8 cellular contexts compared by ENCODE assay signal in genomic region chr2:58046585-58047372, GRCh38. TPM values are rescaled to one million over a fixed set of nuclear protein-coding genes. Genes with fewer than 3 reads are reported as not detected.
DNase-seq lines count a peak whose midpoint lies in the region; ATAC-seq and TF ChIP-seq lines count a peak whose summit lies in the region.

VRK2 (plus strand) TSS chr2:58046806; CDS start chr2:58048832, 2,026 bp downstream.

- CTCF ChIA-PET in CD8-positive, alpha-beta T cell (lab: Charles Lee) = no interaction called here

- intact Hi-C loops in CD8-positive, alpha-beta T cell (cut with DNase I, micrococcal nuclease) = loop anchor here in 1 of 2 experiments (1.0 to 5.0 kb wide), 3 partner anchors 22 to 1841 kb away; partner anchors contain the start of gene FANCL
- intact Hi-C loops in mucosa of descending colon (cut with DNase I, micrococcal nuclease) = no loop called here

- no peak for TF ChIP-seq CTCF in CD8-positive, alpha-beta T cell (IDR thresholded peaks at IDR 0.05)
- TF ChIP-seq CTCF in HL-60 (IDR thresholded peaks at IDR 0.05; ENCODE audit: insufficient read depth, low read length) (no peak), mucosa of descending colon (IDR thresholded peaks at IDR 0.05) (no peak)

- H3K27ac ChIP-seq in CD8-positive, alpha-beta T cell (ENCODE audit: low read depth, low read length) = peak within 1 kb of the TSS; percentile 82
- H3K27ac ChIP-seq in HL-60 (replicated peaks) = peak within 1 kb of the TSS; percentile 97

- H3K27me3 ChIP-seq in CD8-positive, alpha-beta T cell (ENCODE audit: insufficient read depth, low read length) = no peaks in the 10 kb centered on the region
- no peaks in the 10 kb centered on the region for H3K27me3 ChIP-seq in HL-60 (ENCODE audit: insufficient read depth, poor library complexity, severe bottlenecking)

- H3K4me3 ChIP-seq in CD8-positive, alpha-beta T cell (ENCODE audit: low read depth, low read length) = peak within 1 kb of the TSS; percentile 86
- H3K4me3 ChIP-seq in HL-60 (replicated peaks; ENCODE audit: insufficient read depth, low read length) = peak within 1 kb of the TSS; percentile 59
- H3K4me3 ChIP-seq in mucosa of descending colon = peak within 1 kb of the TSS; percentile 64

- DNase-seq in CD8-positive, alpha-beta T cell = peak; percentile 66 to 89 (median 77)
- DNase-seq in HL-60 (ENCODE audit: low read depth in 1 of 2, low spot score in 1 of 2) = peak; percentile 60 to 93
- peak; percentile 86 for DNase-seq in NOMO-1 treated with dmso at 0.1 percent for 144 hours (lab: John Stamatoyannopoulos, UW; ENCODE audit: unreplicated experiment)
- peak; percentile 89 for DNase-seq in activated CD8-positive, alpha-beta memory T cell treated with anti-CD3 and anti-CD28 coated beads, Interleukin-2, amount 50 U/mL, for 48 hours
- peak; percentile 64 for DNase-seq in epidermal melanocyte (ENCODE audit: insufficient read length, low spot score)
- peak; percentile 92 to 95 (median 94) for DNase-seq in mucosa of descending colon
- peak; percentile 56 to 67 for DNase-seq in stimulated activated CD8-positive, alpha-beta memory T cell treated with anti-CD3 and anti-CD28 coated beads, Interleukin-4, amount 100 ng/mL, for 4 hours (ENCODE audit: low read depth in 2 of 2, low spot score in 1 of 2)

- H3K27me3 Mint-ChIP-seq in CD8-positive, alpha-beta T cell (ENCODE audit: low read depth) = no peaks in the 10 kb centered on the region

- peaks cover 52% of the 10 kb centered on the region for H3K4me1 Mint-ChIP-seq in CD8-positive, alpha-beta T cell (ENCODE audit: low read depth)

- H3K9me3 Mint-ChIP-seq in CD8-positive, alpha-beta T cell = no peaks in the 10 kb centered on the region

- POLR2A ChIA-PET in CD8-positive, alpha-beta T cell (lab: Charles Lee) = interaction anchor here (0.8 to 1.4 kb wide), 6 partner anchors 8 to 23 kb away, joined by 3 to 6 read pairs (median 4); no protein-coding TSS in a partner anchor

- no peaks in the 10 kb centered on the region for H3K36me3 ChIP-seq in CD8-positive, alpha-beta T cell (ENCODE audit: insufficient read depth, low read length)
- H3K36me3 ChIP-seq in mucosa of descending colon (ENCODE audit: low read depth) = no peaks in the 10 kb centered on the region

- peak; percentile 90 for ATAC-seq in CD8-positive, alpha-beta T cell
- ATAC-seq in GM19438 (IDR thresholded peaks at IDR 0.05; ENCODE audit: low read depth, unreplicated experiment) = peak; percentile 87
- ATAC-seq in mucosa of descending colon = peak; percentile 97

- H3K4me1 ChIP-seq in CD8-positive, alpha-beta T cell (ENCODE audit: insufficient read depth, low read length) = peaks cover 18% of the 10 kb centered on the region
- peaks cover 10% of the 10 kb centered on the region for H3K4me1 ChIP-seq in mucosa of descending colon (ENCODE audit: low read depth)

- peak within 1 kb of the TSS; percentile 96 for H3K27ac Mint-ChIP-seq in CD8-positive, alpha-beta T cell

- peaks cover 5% of the 10 kb centered on the region for H3K36me3 Mint-ChIP-seq in CD8-positive, alpha-beta T cell

- no peaks in the 10 kb centered on the region for H3K9me3 ChIP-seq in CD8-positive, alpha-beta T cell (ENCODE audit: low read length)
- H3K9me3 ChIP-seq in mucosa of descending colon = no peaks in the 10 kb centered on the region

- peak within 1 kb of the TSS; percentile 90 for H3K4me3 Mint-ChIP-seq in CD8-positive, alpha-beta T cell

RNA-seq across cellular contexts. Expression of gene VRK2, which starts in this region (rescaled TPM):
- total RNA-seq in CD8-positive, alpha-beta T cell = 10 to 100 TPM; 11.0 to 11.1 TPM
- 10 to 100 TPM; 20.3 to 24.0 (median 22.9) TPM for total RNA-seq in mucosa of descending colon

Comparison
In these comparisons a context has a peak if more than half of its experiments do, and no peak if none do; other contexts are left out.
1. Peak in every context shown above with its lines: DNase-seq, ATAC-seq, H3K4me3 ChIP-seq and H3K27ac ChIP-seq.